In genomic region chr5:31531888-31532710, GRCh38 we compare ENCODE assay signal across 8 cellular contexts. TPM values are rescaled to one million over a fixed set of nuclear protein-coding genes. Genes with fewer than 3 reads are reported as not detected.
DNase-seq lines count a peak whose midpoint lies in the region; ATAC-seq, FAIRE-seq and TF ChIP-seq lines count a peak whose summit lies in the region.

C5orf22 (plus strand) TSS chr5:31532301; CDS start chr5:31532393, 92 bp downstream.
A gene with protein sequence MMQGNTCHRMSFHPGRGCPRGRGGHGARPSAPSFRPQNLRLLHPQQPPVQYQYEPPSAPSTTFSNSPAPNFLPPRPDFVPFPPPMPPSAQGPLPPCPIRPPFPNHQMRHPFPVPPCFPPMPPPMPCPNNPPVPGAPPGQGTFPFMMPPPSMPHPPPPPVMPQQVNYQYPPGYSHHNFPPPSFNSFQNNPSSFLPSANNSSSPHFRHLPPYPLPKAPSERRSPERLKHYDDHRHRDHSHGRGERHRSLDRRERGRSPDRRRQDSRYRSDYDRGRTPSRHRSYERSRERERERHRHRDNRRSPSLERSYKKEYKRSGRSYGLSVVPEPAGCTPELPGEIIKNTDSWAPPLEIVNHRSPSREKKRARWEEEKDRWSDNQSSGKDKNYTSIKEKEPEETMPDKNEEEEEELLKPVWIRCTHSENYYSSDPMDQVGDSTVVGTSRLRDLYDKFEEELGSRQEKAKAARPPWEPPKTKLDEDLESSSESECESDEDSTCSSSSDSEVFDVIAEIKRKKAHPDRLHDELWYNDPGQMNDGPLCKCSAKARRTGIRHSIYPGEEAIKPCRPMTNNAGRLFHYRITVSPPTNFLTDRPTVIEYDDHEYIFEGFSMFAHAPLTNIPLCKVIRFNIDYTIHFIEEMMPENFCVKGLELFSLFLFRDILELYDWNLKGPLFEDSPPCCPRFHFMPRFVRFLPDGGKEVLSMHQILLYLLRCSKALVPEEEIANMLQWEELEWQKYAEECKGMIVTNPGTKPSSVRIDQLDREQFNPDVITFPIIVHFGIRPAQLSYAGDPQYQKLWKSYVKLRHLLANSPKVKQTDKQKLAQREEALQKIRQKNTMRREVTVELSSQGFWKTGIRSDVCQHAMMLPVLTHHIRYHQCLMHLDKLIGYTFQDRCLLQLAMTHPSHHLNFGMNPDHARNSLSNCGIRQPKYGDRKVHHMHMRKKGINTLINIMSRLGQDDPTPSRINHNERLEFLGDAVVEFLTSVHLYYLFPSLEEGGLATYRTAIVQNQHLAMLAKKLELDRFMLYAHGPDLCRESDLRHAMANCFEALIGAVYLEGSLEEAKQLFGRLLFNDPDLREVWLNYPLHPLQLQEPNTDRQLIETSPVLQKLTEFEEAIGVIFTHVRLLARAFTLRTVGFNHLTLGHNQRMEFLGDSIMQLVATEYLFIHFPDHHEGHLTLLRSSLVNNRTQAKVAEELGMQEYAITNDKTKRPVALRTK (N-terminal part only) (minus strand): TSS chr5:31532093. CDS start chr5:31529059, 3,034 bp downstream.

- intact Hi-C loops in psoas muscle (cut with DNase I), result no loop called here

- H3K4me1 ChIP-seq in right atrium auricular region (peaks cover 0 to 31% of the 10 kb centered on the region in 2 donors), psoas muscle (peaks cover 19% of the 10 kb centered on the region)

- H3K36me3 ChIP-seq in right atrium auricular region, result peaks cover 43% of the 10 kb centered on the region
- H3K36me3 ChIP-seq in psoas muscle (ENCODE audit: insufficient read depth in 1 of 2, low read depth in 1 of 2), result peaks cover 9 to 55% of the 10 kb centered on the region in 2 donors

- peak; percentile 98 for DNase-seq in NCI-H1694 treated with DMSO at 0.1 percent for 48 hours (lab: John Stamatoyannopoulos, UW)
- peak; percentile 78 to 86 (median 78) for DNase-seq in T-helper 17 cell
- DNase-seq in right atrium auricular region (ENCODE audit: low spot score), result peak; percentile 96
- DNase-seq in psoas muscle, result peak; percentile 94 to 96
- peak; percentile 97 for DNase-seq in urothelium cell line (ENCODE audit: low spot score)

- H3K27me3 Mint-ChIP-seq in T-helper 17 cell, result no peaks in the 10 kb centered on the region

- H3K27me3 ChIP-seq in right atrium auricular region (no peaks in the 10 kb centered on the region), psoas muscle (ENCODE audit: insufficient read depth in 3 of 3, low read length in 2 of 3) (no peaks in the 10 kb centered on the region)

- ATAC-seq in HG02885 (IDR thresholded peaks at IDR 0.05; ENCODE audit: poor library complexity, unreplicated experiment) (peak; percentile 93), T-helper 17 cell (peak; percentile 97), psoas muscle (peak; percentile 99 to 100 (median 100))

- 1% methylated on average over 58 of the region's 58 CpGs for WGBS in psoas muscle, 3 donors

- H3K4me3 ChIP-seq in right atrium auricular region (peak within 1 kb of the TSS; percentile 75 to 82), psoas muscle (peak within 1 kb of the TSS; percentile 92)

- peak within 1 kb of the TSS; percentile 97 for H3K27ac Mint-ChIP-seq in T-helper 17 cell

- TF ChIP-seq CTCF in right atrium auricular region (IDR thresholded peaks at IDR 0.05), result peak in 1 of 2 donors; percentile 33
- TF ChIP-seq CTCF in psoas muscle (IDR thresholded peaks at IDR 0.05), result no peak

- no peak for FAIRE-seq in urothelium cell line (lab: Jason Lieb, UNC)

- H3K36me3 Mint-ChIP-seq in T-helper 17 cell (ENCODE audit: low read depth), result peaks cover 8% of the 10 kb centered on the region

- H3K4me3 Mint-ChIP-seq in T-helper 17 cell, result peak within 1 kb of the TSS; percentile 98

- peak; percentile 78 for TF ChIP-seq POLR2A in GM15510 (IDR thresholded peaks at IDR 0.05; ENCODE audit: borderline replicate concordance, extremely low read depth, insufficient read length)

- H3K27ac ChIP-seq in angular gyrus (ENCODE audit: low read depth, low read length), result peak within 1 kb of the TSS; percentile 65
- H3K27ac ChIP-seq in right atrium auricular region, result peak within 1 kb of the TSS; percentile 61 to 74
- H3K27ac ChIP-seq in psoas muscle, result peak within 1 kb of the TSS; percentile 85

- H3K9me3 ChIP-seq in T-helper 17 cell (ENCODE audit: control insufficient read depth, low read length, poor library complexity, severe bottlenecking) (no peaks in the 10 kb centered on the region), right atrium auricular region (no peaks in the 10 kb centered on the region), psoas muscle (no peaks in the 10 kb centered on the region)

- H3K4me1 Mint-ChIP-seq in T-helper 17 cell, result peaks cover 46% of the 10 kb centered on the region

RNA-seq across cellular contexts. Expression of gene C5orf22, which starts in this region (rescaled TPM):
- total RNA-seq in T-helper 17 cell, result 10 to 100 TPM; 11.8 to 16.9 TPM
- 10 to 100 TPM; 11.3 to 18.8 TPM for total RNA-seq in right atrium auricular region
- 10 to 100 TPM; 20.6 to 32.4 (median 27.0) TPM for total RNA-seq in psoas muscle
- polyA plus RNA-seq in psoas muscle, result 10 to 100 TPM; 14.9 to 29.7 (median 23.9) TPM

RNA-seq across cellular contexts. Expression of the second gene that starts in this region (rescaled TPM):
- 10 to 100 TPM; 45.6 to 57.4 TPM for total RNA-seq in T-helper 17 cell
- 10 to 100 TPM; 27.3 to 28.5 TPM for total RNA-seq in right atrium auricular region
- 10 to 100 TPM; 23.8 to 36.2 (median 31.5) TPM for total RNA-seq in psoas muscle
- 10 to 100 TPM; 18.2 to 50.5 (median 22.5) TPM for polyA plus RNA-seq in psoas muscle

Comparison
In these comparisons a context has a peak if more than half of its experiments do, and no peak if none do; other contexts are left out.
1. Peak in every context shown above with its lines: DNase-seq, ATAC-seq, H3K4me3 ChIP-seq and H3K27ac ChIP-seq.